1 cellular context compared by ENCODE assay signal in genomic region chr6:100464910-100465700, GRCh38.
A peak's percentile ranks its signal among the peaks of the same experiment; 100 is the strongest.
TF ChIP-seq lines count a peak whose summit lies in the region.

Gene SIM1 (minus strand): TSS chr6:100464921. CDS start chr6:100463468, 1,453 bp downstream.

TF ChIP-seq in K562, 482 proteins besides CTCF, POLR2A, EP300 and RAD21 (continued from another document):
- TF ChIP-seq ZBTB33 (CRISPR knock-in tag; IDR thresholded peaks at IDR 0.05) (0 out of 2 replicates have a peak, but pooled peaks have one; percentile 38), ZNF717 (CRISPR knock-in tag; IDR thresholded peaks at IDR 0.05) (no peak)
